ENCODE assay signal across 8 cellular contexts in the genomic region with DNA sequence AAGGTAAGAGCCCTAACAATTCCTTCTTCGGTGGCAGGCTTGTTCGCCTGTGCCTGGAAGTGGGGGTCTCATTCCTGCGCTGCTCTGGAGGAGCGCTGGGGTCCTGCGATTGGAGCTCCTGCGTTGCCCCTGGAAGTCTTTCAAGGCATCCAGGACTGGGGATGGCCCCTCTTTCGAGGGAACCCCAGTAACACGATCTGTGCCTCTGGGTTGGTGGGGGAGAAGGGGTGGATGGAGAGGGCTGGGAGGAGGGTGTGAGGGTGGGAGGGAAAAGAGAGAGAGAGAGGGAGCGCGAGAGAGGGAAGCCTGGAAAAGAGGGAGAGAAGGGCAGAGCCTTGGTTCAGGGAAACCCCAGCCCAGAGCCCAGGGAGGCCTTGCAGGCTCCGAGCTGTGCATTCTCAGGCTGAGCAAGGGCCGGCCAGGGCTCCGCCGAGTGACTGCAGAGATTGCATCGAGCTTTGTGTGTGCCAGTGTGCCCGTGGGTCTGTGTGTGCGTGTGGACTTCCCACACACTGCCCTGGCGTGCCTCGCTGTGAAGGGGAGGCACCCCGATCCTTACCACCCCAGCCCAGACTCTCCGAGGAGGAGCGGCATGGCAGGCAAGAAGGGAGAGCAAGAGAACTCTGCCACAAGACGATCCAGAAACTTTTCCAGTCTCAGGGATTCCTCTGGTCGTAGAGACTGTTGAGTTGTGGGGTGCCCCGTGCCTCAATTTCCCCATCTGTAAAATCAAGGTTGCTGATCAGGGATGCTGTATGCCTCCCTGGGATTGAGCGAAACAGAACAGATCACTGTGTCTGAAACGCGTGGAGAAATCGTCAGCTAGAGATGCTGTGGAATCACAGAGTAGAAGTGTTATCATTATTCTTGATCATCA. TPM values are rescaled to one million over a fixed set of nuclear protein-coding genes. Genes with fewer than 3 reads are reported as not detected.
A peak's percentile ranks its signal among the peaks of the same experiment; 100 is the strongest.
DNase-seq lines count a peak whose midpoint lies in the region; ATAC-seq and TF ChIP-seq lines count a peak whose summit lies in the region.

No MANE protein-coding gene starts in this region.

- POLR2A ChIA-PET in activated B cell treated with CpG ODN at 0.5 μM for 24 hours (lab: Charles Lee), result interaction anchor here (1.2 to 2.1 kb wide), 2 partner anchors 57 to 59 kb away, joined by 3 to 22 read pairs; no protein-coding TSS in a partner anchor

- peaks cover 31% of the 10 kb centered on the region for H3K4me1 Mint-ChIP-seq in activated CD8-positive, alpha-beta memory T cell treated with anti-CD3 and anti-CD28 coated beads, Interleukin-2, amount 10 ng/mL, durations not matched to agents 7 days and 5 days
- peaks cover 10% of the 10 kb centered on the region for H3K4me1 Mint-ChIP-seq in activated B cell treated with CpG ODN at 0.5 μM for 24 hours

- peaks cover 5% of the 10 kb centered on the region for H3K27me3 Mint-ChIP-seq in activated CD8-positive, alpha-beta memory T cell treated with anti-CD3 and anti-CD28 coated beads, Interleukin-2, amount 10 ng/mL, durations not matched to agents 7 days and 5 days
- H3K27me3 Mint-ChIP-seq in activated B cell treated with CpG ODN at 0.5 μM for 24 hours, result peaks cover 30% of the 10 kb centered on the region

- no peak overlapping the region for H3K4me3 Mint-ChIP-seq in activated CD8-positive, alpha-beta memory T cell treated with anti-CD3 and anti-CD28 coated beads, Interleukin-2, amount 10 ng/mL, durations not matched to agents 7 days and 5 days
- no peak overlapping the region for H3K4me3 Mint-ChIP-seq in activated B cell treated with CpG ODN at 0.5 μM for 24 hours

- intact Hi-C loops in activated B cell treated with CpG ODN at 0.5 μM for 24 hours (cut with micrococcal nuclease) (loop anchor here (1.0 kb wide), 1 partner anchor 57 kb away; no protein-coding TSS in a partner anchor), transverse colon (cut with DNase I; ENCODE audit: low total_unique reads) (loop anchor here (10.0 kb wide), 1 partner anchor 63 kb away; no protein-coding TSS in a partner anchor)

- H3K27me3 ChIP-seq in mucosa of rectum (ENCODE audit: control insufficient read depth in 2 of 2, insufficient read depth in 2 of 2, low read length in 2 of 2) (no peaks in the 10 kb centered on the region), transverse colon (no peaks in the 10 kb centered on the region)

- H3K4me3 ChIP-seq in mucosa of rectum (ENCODE audit: low read length in 2 of 2) (peak overlapping the region; percentile 74 to 86), transverse colon (peak overlapping the region; percentile 33 to 67 (median 57))

- in situ Hi-C loops in transverse colon (cut with MboI; ENCODE audit: low pct_ligation_motif_present in 1 of 4, low pct_unique_long_range_greater_than_20kb in 1 of 4, low sequenced_read_pairs in 3 of 4), result loop anchor here in 2 of 4 donors (5.0 to 10.0 kb wide), 2 partner anchors 53 to 55 kb away; no protein-coding TSS in a partner anchor

- H3K9ac ChIP-seq in mucosa of rectum (ENCODE audit: low read depth in 1 of 2, low read length in 2 of 2), result peak overlapping the region; percentile 66 to 85

- H3K4me1 ChIP-seq in mucosa of rectum (ENCODE audit: control insufficient read depth in 2 of 2, insufficient read depth in 2 of 2, low read length in 2 of 2), result peaks cover 0 to 14% of the 10 kb centered on the region in 2 donors
- H3K4me1 ChIP-seq in transverse colon, result peaks cover 16 to 46% (median 29%) of the 10 kb centered on the region in 4 donors

- ATAC-seq in activated CD8-positive, alpha-beta memory T cell treated with anti-CD3 and anti-CD28 coated beads, Interleukin-2, amount 10 ng/mL, durations not matched to agents 7 days and 5 days, result no peak
- ATAC-seq in activated B cell treated with CpG ODN at 0.5 μM for 24 hours (ENCODE audit: low read depth) (no peak), esophagus mucosa (peak; percentile 34), HG03159 (IDR thresholded peaks at IDR 0.05; ENCODE audit: unreplicated experiment) (no peak)

- no peaks in the 10 kb centered on the region for H3K9me3 Mint-ChIP-seq in activated CD8-positive, alpha-beta memory T cell treated with anti-CD3 and anti-CD28 coated beads, Interleukin-2, amount 10 ng/mL, durations not matched to agents 7 days and 5 days (ENCODE audit: low read depth)
- peaks cover 2% of the 10 kb centered on the region for H3K9me3 Mint-ChIP-seq in activated B cell treated with CpG ODN at 0.5 μM for 24 hours

- H3K27ac ChIP-seq in mucosa of rectum (ENCODE audit: low read depth in 2 of 2, low read length in 2 of 2) (peak overlapping the region; percentile 86), transverse colon (peak overlapping the region; percentile 88 to 97 (median 92))

- CTCF ChIA-PET in activated CD8-positive, alpha-beta memory T cell treated with anti-CD3 and anti-CD28 coated beads, Interleukin-2, amount 10 ng/mL, durations not matched to agents 7 days and 5 days (lab: Charles Lee), result interaction anchor here (1.0 kb wide), 1 partner anchor 63 kb away, joined by 4 read pairs; no protein-coding TSS in a partner anchor
- CTCF ChIA-PET in activated B cell treated with CpG ODN at 0.5 μM for 24 hours (lab: Charles Lee), result no interaction called here

- TF ChIP-seq CTCF in activated B cell treated with CpG ODN at 0.5 μM for 24 hours (IDR thresholded peaks at IDR 0.05), result no peak
- no peak for TF ChIP-seq CTCF in transverse colon (IDR thresholded peaks at IDR 0.05)

- no peak for TF ChIP-seq EP300 in transverse colon (IDR thresholded peaks at IDR 0.05; ENCODE audit: low read depth)

- H3K36me3 ChIP-seq in mucosa of rectum (ENCODE audit: control insufficient read depth in 2 of 2, insufficient read depth in 2 of 2, low read length in 2 of 2), result no peaks in the 10 kb centered on the region
- no peaks in the 10 kb centered on the region for H3K36me3 ChIP-seq in transverse colon

- no peaks in the 10 kb centered on the region for H3K9me3 ChIP-seq in mucosa of rectum (ENCODE audit: control insufficient read depth in 2 of 2, low read length in 2 of 2)
- no peaks in the 10 kb centered on the region for H3K9me3 ChIP-seq in transverse colon

- TF ChIP-seq POLR2A in transverse colon (IDR thresholded peaks at IDR 0.05), result no peak

- H3K27ac Mint-ChIP-seq in activated CD8-positive, alpha-beta memory T cell treated with anti-CD3 and anti-CD28 coated beads, Interleukin-2, amount 10 ng/mL, durations not matched to agents 7 days and 5 days, result no peak overlapping the region
- no peak overlapping the region for H3K27ac Mint-ChIP-seq in activated B cell treated with CpG ODN at 0.5 μM for 24 hours

- H3K36me3 Mint-ChIP-seq in activated CD8-positive, alpha-beta memory T cell treated with anti-CD3 and anti-CD28 coated beads, Interleukin-2, amount 10 ng/mL, durations not matched to agents 7 days and 5 days, result no peaks in the 10 kb centered on the region
- H3K36me3 Mint-ChIP-seq in activated B cell treated with CpG ODN at 0.5 μM for 24 hours (ENCODE audit: low read depth), result no peaks in the 10 kb centered on the region

- 10% methylated on average over 29 of the region's 29 CpGs; no CpG with 5 or more reads in 1 of the 2 donors for WGBS in transverse colon (ENCODE audit: low coverage in 1 of 2), 2 donors

- peak; percentile 73 for DNase-seq in activated CD8-positive, alpha-beta memory T cell treated with anti-CD3 and anti-CD28 coated beads for 24 hours
- no peak for DNase-seq in activated CD8-positive, alpha-beta memory T cell treated with anti-CD3 and anti-CD28 coated beads, Interleukin-2, amount 10 ng/mL, durations not matched to agents 7 days and 5 days
- DNase-seq in activated B cell treated with CpG ODN at 0.5 μM for 24 hours (peak; percentile 14), transverse colon (peak; percentile 44), NCI-H1694 treated with DMSO at 0.1 percent for 48 hours (lab: John Stamatoyannopoulos, UW) (no peak)

RNA-seq across cellular contexts. Expression of a gene that starts 0.6 kb away (rescaled TPM):
- 10 to 100 TPM in 1 of 2 experiments, 1 to 10 TPM in 1; 7.5 to 15.4 TPM for total RNA-seq in activated CD8-positive, alpha-beta memory T cell treated with anti-CD3 and anti-CD28 coated beads, Interleukin-2, amount 10 ng/mL, durations not matched to agents 7 days and 5 days
- total RNA-seq in activated B cell treated with CpG ODN at 0.5 μM for 24 hours (13.0 and 15.4 TPM in 2 replicates), esophagus mucosa (8.1 TPM), transverse colon (10 to 100 TPM in 2 of 4 donors, 1 to 10 TPM in 2; 3.4 to 17.1 (median 9.0) TPM)

Comparison
In these comparisons a context has a peak if more than half of its experiments do, and no peak if none do; other contexts are left out.
1. DNase-seq: peak in activated CD8-positive, alpha-beta memory T cell treated with anti-CD3 and anti-CD28 coated beads for 24 hours (single experiment), activated B cell treated with CpG ODN at 0.5 μM for 24 hours (single experiment) and transverse colon (single experiment); none in activated CD8-positive, alpha-beta memory T cell treated with anti-CD3 and anti-CD28 coated beads, Interleukin-2, amount 10 ng/mL, durations not matched to agents 7 days and 5 days (single experiment) and NCI-H1694 treated with DMSO at 0.1 percent for 48 hours (single experiment).